10 cellular contexts compared by ENCODE assay signal in the genomic region with DNA sequence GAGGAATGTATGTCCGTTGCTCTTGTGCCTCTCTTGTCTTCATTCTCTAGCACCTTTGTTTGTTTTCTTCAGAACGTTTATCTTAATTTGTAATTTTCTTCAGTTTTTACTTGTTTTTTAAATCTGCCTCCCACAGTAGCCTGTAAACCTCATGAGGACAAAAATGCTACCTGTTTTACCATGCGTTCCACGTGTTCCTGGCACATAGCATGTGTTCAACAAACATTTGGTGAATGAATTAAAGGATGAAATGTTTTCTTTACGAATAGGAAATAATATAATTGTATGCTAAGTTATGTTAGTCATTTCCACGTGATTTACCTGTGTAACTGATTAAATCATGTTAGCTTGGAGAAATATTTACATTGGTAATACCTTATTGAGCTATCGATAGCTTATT. TPM values are rescaled to one million over a fixed set of nuclear protein-coding genes. Genes with fewer than 3 reads are reported as not detected.
DNase-seq lines count a peak whose midpoint lies in the region; ATAC-seq, FAIRE-seq and TF ChIP-seq lines count a peak whose summit lies in the region.
"Had no signal": no experiment of that assay in that cellular context is flagged by ENCODE, and none has a peak within 500 bp of the region (broad histone marks: within the 10 kb centered on the region; RNA-seq: fewer than 3 reads in every experiment).

No MANE protein-coding gene starts in this region.

- H3K27ac ChIP-seq in IMR-90 (ENCODE audit: insufficient read depth, low read length) (no peak overlapping the region), GM12878 (ENCODE audit: control insufficient read depth, insufficient read depth) (peak overlapping the region; percentile 17), vagina (no peak overlapping the region)

- peaks cover 9 to 27% of the 10 kb centered on the region in 2 experiments; a peak in 3 of 4 replicates for H3K79me1 ChIP-seq in IMR-90 (ENCODE audit: low read depth in 1 of 2, low read length in 2 of 2)

- H3K9me1 ChIP-seq in IMR-90 (ENCODE audit: insufficient read depth, low read length), result peaks cover 3% of the 10 kb centered on the region; the same call in 1 of the 2 replicates

- peaks cover 82% of the 10 kb centered on the region for H3K79me2 ChIP-seq in GM12878 (ENCODE audit: control insufficient read depth, insufficient read depth, low read length)

- H3K36me3 ChIP-seq in Caco-2 (ENCODE audit: control insufficient read depth, insufficient read depth, low read length), result no peaks in the 10 kb centered on the region; the same call in 1 of the 2 replicates
- H3K36me3 ChIP-seq in IMR-90 (ENCODE audit: control insufficient read depth, insufficient read depth, low read length), result peaks cover 8% of the 10 kb centered on the region
- peaks cover 0 to 12% of the 10 kb centered on the region in 2 experiments; a peak in 2 of 4 replicates for H3K36me3 ChIP-seq in GM12878 (ENCODE audit: control insufficient read depth in 2 of 2, insufficient read depth in 2 of 2, low read length in 1 of 2)
- H3K36me3 ChIP-seq in vagina, result peaks cover 0 to 4% of the 10 kb centered on the region in 2 donors

- peak overlapping the region; percentile 81 for H3K4me2 ChIP-seq in IMR-90 (ENCODE audit: low read depth, low read length)
- H3K4me2 ChIP-seq in GM12878 (ENCODE audit: control insufficient read depth, insufficient read depth), result peak overlapping the region; percentile 17

- H3K14ac ChIP-seq in IMR-90 (replicated peaks; ENCODE audit: low read depth, low read length), result no peak overlapping the region

- BruUV-seq in Caco-2 (replicated peaks; lab: Mats Ljungman, UMichigan), result no TSS peak
- BruUV-seq in IMR-90 (replicated peaks; lab: Mats Ljungman, UMichigan), result no TSS peak
- BruUV-seq in GM12878 (replicated peaks; lab: Mats Ljungman, UMichigan), result no TSS peak

- no peak for TF ChIP-seq EP300 in GM12878 (IDR thresholded peaks at IDR 0.05; ENCODE audit: borderline replicate concordance in 1 of 2, control insufficient read depth in 1 of 2, low read depth in 2 of 2, low read length in 2 of 2)

- H3K9ac ChIP-seq in IMR-90 (ENCODE audit: low read depth, low read length) (no peak overlapping the region), GM12878 (ENCODE audit: control insufficient read depth, insufficient read depth, low read length) (peak overlapping the region; percentile 16; the same call in 1 of the 2 replicates)

- H3K4me1 ChIP-seq in Caco-2 (peaks cover 17% of the 10 kb centered on the region), IMR-90 (ENCODE audit: control insufficient read depth, insufficient read depth, low read length) (peaks cover 4% of the 10 kb centered on the region), GM12878 (ENCODE audit: control insufficient read depth, insufficient read depth, low read length) (no peaks in the 10 kb centered on the region), vagina (peaks cover 34% of the 10 kb centered on the region)

- no peak overlapping the region; the same call in 1 of the 2 replicates for H3K23ac ChIP-seq in IMR-90 (ENCODE audit: low read depth, low read length)

- DNase-seq in Caco-2 (no peak), IMR-90 (no peak), GM12878 (ENCODE audit: low read depth, low spot score) (no peak), naive B cell (no peak), NCI-H2196 (lab: John Stamatoyannopoulos, UW; ENCODE audit: unreplicated experiment) (no peak), vagina (ENCODE audit: extremely low spot score in 2 of 2) (no peak), OCI-M1 (lab: John Stamatoyannopoulos, UW) (no peak)
- DNase-seq: anterior cingulate cortex had no signal

- no peak for TF ChIP-seq CTCF in Caco-2 (IDR thresholded peaks at IDR 0.05; ENCODE audit: insufficient read depth in 1 of 2, low read depth in 1 of 2, low read length in 1 of 2, severe bottlenecking in 1 of 2, unreplicated experiment in 1 of 2)
- no peak for TF ChIP-seq CTCF in IMR-90 (conservative IDR thresholded peaks at IDR 0.05; ENCODE audit: low read depth, low read length)
- TF ChIP-seq CTCF in GM12878 (IDR thresholded peaks at IDR 0.05 in 2 of 3, conservative IDR thresholded peaks at IDR 0.05 in 1 of 3; ENCODE audit: control insufficient read depth in 2 of 3, extremely low read depth in 1 of 3, insufficient read depth in 1 of 3, low read depth in 3 of 3, low read length in 3 of 3), result no peak
- no peak for TF ChIP-seq CTCF in vagina (IDR thresholded peaks at IDR 0.05)

- H3K27ac Mint-ChIP-seq in Caco-2 (ENCODE audit: unreplicated experiment), result peak overlapping the region; percentile 98
- peak overlapping the region in 4 of 6 donors; percentile 3 to 79 (median 76) for H3K27ac Mint-ChIP-seq in naive B cell

- dilution Hi-C loops in IMR-90 (cut with HindIII; ENCODE audit: low sequenced_read_pairs, unreplicated experiment), result no loop called here

- H3K27me3 Mint-ChIP-seq in Caco-2 (ENCODE audit: insufficient read depth, unreplicated experiment) (no peaks in the 10 kb centered on the region), naive B cell (no peaks in the 10 kb centered on the region)

- no peak overlapping the region for H4K8ac ChIP-seq in IMR-90 (ENCODE audit: low read depth in 2 of 2, low read length in 2 of 2)

- POLR2A ChIA-PET in Caco-2 (lab: Charles Lee) (no interaction called here), IMR-90 (lab: Charles Lee; ENCODE audit: unreplicated experiment) (no interaction called here), GM12878 (lab: Charles Lee) (no interaction called here)

- in situ Hi-C loops in IMR-90 (cut with MboI; ENCODE audit: low sequenced_read_pairs), result no loop called here
- in situ Hi-C loops in GM12878 (cut with MboI), result no loop called here

- no peak overlapping the region for H2BK15ac ChIP-seq in IMR-90 (ENCODE audit: low read depth, low read length)

- H3K36me3 Mint-ChIP-seq in Caco-2 (ENCODE audit: insufficient read depth, unreplicated experiment) (peaks cover 56% of the 10 kb centered on the region), naive B cell (peaks cover 27 to 41% of the 10 kb centered on the region in 2 donors)

- H3K4me3 Mint-ChIP-seq in Caco-2 (ENCODE audit: unreplicated experiment), result peak overlapping the region; percentile 98
- peak overlapping the region; percentile 49 to 100 (median 81) for H3K4me3 Mint-ChIP-seq in naive B cell

- no peak overlapping the region for H2AK9ac ChIP-seq in IMR-90 (replicated peaks; ENCODE audit: low read depth, low read length, poor library complexity)

- no peak overlapping the region for H2BK120ac ChIP-seq in IMR-90 (ENCODE audit: low read depth, low read length)

- no peak overlapping the region for H4K5ac ChIP-seq in IMR-90 (ENCODE audit: low read depth, low read length)

- intact Hi-C loops in Caco-2 (cut with micrococcal nuclease; ENCODE audit: unreplicated experiment), result no loop called here
- intact Hi-C loops in IMR-90 (cut with micrococcal nuclease), result no loop called here
- intact Hi-C loops in GM12878 (cut with micrococcal nuclease; ENCODE audit: unreplicated experiment), result loop anchor here (5.0 to 10.0 kb wide), 2 partner anchors 36 to 442 kb away; no protein-coding TSS in a partner anchor
- intact Hi-C loops in vagina (cut with DNase I), result no loop called here

- H3K27me3 ChIP-seq in Caco-2 (replicated peaks; ENCODE audit: control insufficient read depth, insufficient read depth, low read length), result no peaks in the 10 kb centered on the region
- H3K27me3 ChIP-seq in IMR-90 (ENCODE audit: control insufficient read depth, insufficient read depth, low read length), result no peaks in the 10 kb centered on the region
- no peaks in the 10 kb centered on the region for H3K27me3 ChIP-seq in GM12878 (replicated peaks in 1 of 2; ENCODE audit: control insufficient read depth in 2 of 2, insufficient read depth in 2 of 2, low read length in 1 of 2)
- H3K27me3 ChIP-seq in vagina, result no peaks in the 10 kb centered on the region

- H3K18ac ChIP-seq in IMR-90 (ENCODE audit: low read depth, low read length), result no peak overlapping the region

- CTCF ChIA-PET in Caco-2 (lab: Charles Lee), result no interaction called here
- CTCF ChIA-PET in IMR-90 (lab: Yijun Ruan, JAX), result no interaction called here
- CTCF ChIA-PET in GM12878 (lab: Yijun Ruan, JAX), result interaction anchor here (1.2 kb wide), 1 partner anchor 10 kb away, joined by 3 read pairs; no protein-coding TSS in a partner anchor

- no peak for TF ChIP-seq POLR2A in IMR-90 (IDR thresholded peaks at IDR 0.05; ENCODE audit: low read depth, low read length)
- no peak for TF ChIP-seq POLR2A in GM12878 (IDR thresholded peaks at IDR 0.05; ENCODE audit: low read depth, low read length)
- no peak for TF ChIP-seq POLR2A in vagina (IDR thresholded peaks at IDR 0.05)

- no peak for FAIRE-seq in GM12878 (lab: Jason Lieb, UNC)
- FAIRE-seq: TTC549 had no signal

- H2AFZ ChIP-seq in IMR-90 (replicated peaks; ENCODE audit: low read length, poor library complexity), result no peak overlapping the region
- H2AFZ ChIP-seq in GM12878 (ENCODE audit: control insufficient read depth, low read depth, low read length), result no peak overlapping the region

- TF ChIP-seq RAD21 in IMR-90 (IDR thresholded peaks at IDR 0.05; ENCODE audit: low read length) (no peak), GM12878 (IDR thresholded peaks at IDR 0.05; ENCODE audit: insufficient read depth, low read depth, low read length) (no peak)

- H3K4me1 Mint-ChIP-seq in Caco-2 (ENCODE audit: low read depth, unreplicated experiment) (peaks cover 38% of the 10 kb centered on the region), naive B cell (peaks cover 46 to 69% (median 64%) of the 10 kb centered on the region in 3 donors)

- H3K9me3 Mint-ChIP-seq in Caco-2 (ENCODE audit: unreplicated experiment), result peaks cover 13% of the 10 kb centered on the region
- H3K9me3 Mint-ChIP-seq in naive B cell, result peaks cover 5 to 22% (median 11%) of the 10 kb centered on the region in 7 donors

- SMC1A ChIA-PET in GM12878 (lab: Charles Lee; ENCODE audit: uncharacterized antibody, unreplicated experiment), result interaction anchor here (0.7 kb wide), 1 partner anchor 33 kb away, joined by 3 read pairs; no protein-coding TSS in a partner anchor

- H2BK20ac ChIP-seq in IMR-90 (ENCODE audit: low read depth, low read length), result no peak overlapping the region

- H3K4me3 ChIP-seq in Caco-2 (ENCODE audit: low read depth, low read length) (no peak overlapping the region), IMR-90 (ENCODE audit: insufficient read depth, low read depth, low read length) (peak overlapping the region; percentile 20; the same call in 1 of the 2 replicates), GM12878 (peak overlapping the region; percentile 80), vagina (no peak overlapping the region)

- H3K9me3 ChIP-seq in Caco-2, result peaks cover 12% of the 10 kb centered on the region
- H3K9me3 ChIP-seq in IMR-90 (ENCODE audit: control insufficient read depth, insufficient read depth, low read length), result no peaks in the 10 kb centered on the region
- peaks cover 33% of the 10 kb centered on the region for H3K9me3 ChIP-seq in GM12878 (replicated peaks; ENCODE audit: control insufficient read depth, insufficient read depth, low read length)
- H3K9me3 ChIP-seq in vagina, result peaks cover 4% of the 10 kb centered on the region

- RAD21 ChIA-PET in GM12878 (lab: Charles Lee; ENCODE audit: unreplicated experiment), result no interaction called here

- WGBS in IMR-90 (ENCODE audit: extremely low coverage in 2 of 2, insufficient read length in 1 of 2), 2 experiments, result 90% methylated on average over 2 of the region's 7 CpGs; no CpG with 5 or more reads in 1 of the 2 experiments
- 77% methylated on average over 7 of the region's 7 CpGs for WGBS in GM12878 (ENCODE audit: insufficient coverage, insufficient replicate concordance, low lambda C conversion rate, missing lambda C conversion rate)

- H3K4ac ChIP-seq in IMR-90 (ENCODE audit: low read depth, low read length), result no peak overlapping the region

- ATAC-seq in IMR-90 (ENCODE audit: low read depth), result no peak
- no peak for ATAC-seq in GM12878
- ATAC-seq in naive B cell (ENCODE audit: low read depth in 2 of 2), result no peak
- ATAC-seq in HG03432 (IDR thresholded peaks at IDR 0.05; ENCODE audit: unreplicated experiment), result no peak

- no peak overlapping the region for H3K56ac ChIP-seq in IMR-90 (ENCODE audit: extremely low read depth, insufficient read depth, low read length)

- H2AK5ac ChIP-seq in IMR-90 (ENCODE audit: low read depth, low read length), result no peak overlapping the region

- H4K91ac ChIP-seq in IMR-90 (ENCODE audit: insufficient read depth, low read depth, low read length), result no peak overlapping the region

- H4K20me1 ChIP-seq in IMR-90 (ENCODE audit: insufficient read depth, low read length) (peaks cover 38% of the 10 kb centered on the region), GM12878 (ENCODE audit: control insufficient read depth, insufficient read depth) (no peaks in the 10 kb centered on the region)

- H2BK5ac ChIP-seq in IMR-90 (ENCODE audit: low read depth, low read length, poor library complexity, severe bottlenecking), result no peak overlapping the region

RNA-seq across cellular contexts. Expression of a gene that starts 2.2 kb away (rescaled TPM):
- 82.8 and 89.9 TPM in 2 replicates for total RNA-seq in Caco-2 (2022)
- 7.3 and 10.6 TPM in 2 replicates for total RNA-seq in IMR-90 (2012; rRNA removed)
- polyA plus RNA-seq in IMR-90 (2012; rRNA removed), result 10.5 and 10.8 TPM in 2 replicates
- polyA plus RNA-seq in IMR-90 (2012; cell fraction: cytosol; rRNA removed), result 5.8 and 14.5 TPM in 2 replicates
- 43.6 and 56.2 TPM in 2 replicates for polyA plus RNA-seq in IMR-90 (2012; cell fraction: nucleus; rRNA removed; ENCODE audit: low replicate concordance)
- 246 and 254 TPM in 2 replicates for total RNA-seq in GM12878 (2013; cell fraction: nucleolus; rRNA removed)
- total RNA-seq in GM12878 (2014; rRNA removed), result 24.6 and 27.2 TPM in 2 replicates
- 22.2 and 23.6 TPM in 2 replicates for total RNA-seq in GM12878 (2014; rRNA removed; fragmentation: Illumina TruSeq; extraction: Trizol)
- 62.0 and 67.2 TPM in 2 replicates for total RNA-seq in GM12878 (2021)
- polyA plus RNA-seq in GM12878 (2011; ENCODE audit: low read depth), result 21.1 TPM
- polyA plus RNA-seq in GM12878 (2011; rRNA removed), result 17.4 and 22.6 TPM in 2 replicates
- 12.2 and 15.6 TPM in 2 replicates for polyA plus RNA-seq in GM12878 (2011; cell fraction: cytosol; rRNA removed)
- 85.8 and 102 TPM in 2 replicates for polyA plus RNA-seq in GM12878 (2011; cell fraction: nucleus; rRNA removed)
- 30.2 and 32.3 TPM in 2 replicates for polyA plus RNA-seq in GM12878 (2012)
- 21.9 and 26.1 TPM in 2 replicates for polyA plus RNA-seq in GM12878 (2014; fragmentation: Illumina TruSeq; extraction: Trizol)
- polyA plus RNA-seq in GM12878 (2014; fragmentation: Nextera tagmentation; extraction: Ambion mirVana), result 1 to 10 TPM; 4.7 to 5.6 TPM
- polyA plus RNA-seq in GM12878 (2014; rRNA removed), result 25.1 and 32.9 TPM in 2 replicates
- 10 to 100 TPM; 55.5 to 60.3 TPM for polyA plus RNA-seq in GM12878 (2016; fragmentation: Nextera tagmentation; extraction: Ambion mirVana)
- polyA minus RNA-seq in GM12878 (2011; rRNA and poly(A)+ RNA removed), result 22.2 and 30.2 TPM in 2 replicates
- 16.7 and 18.6 TPM in 2 replicates for polyA minus RNA-seq in GM12878 (2011; cell fraction: cytosol; rRNA and poly(A)+ RNA removed)
- 45.2 and 78.7 TPM in 2 replicates for polyA minus RNA-seq in GM12878 (2011; cell fraction: nucleus; rRNA and poly(A)+ RNA removed)
- polyA plus RNA-seq in naive B cell (ENCODE audit: low read depth in 6 of 6), result 10 to 100 TPM; 26.1 to 87.0 (median 44.6) TPM
- 63.8 TPM for total RNA-seq in vagina

Comparison
In these comparisons a context has a peak if more than half of its experiments do, and no peak if none do; other contexts are left out.
1. H3K4me3 ChIP-seq: peak in IMR-90 (single experiment) and GM12878 (single experiment); none in Caco-2 (single experiment) and vagina (0 of 2).